In the genomic region with DNA sequence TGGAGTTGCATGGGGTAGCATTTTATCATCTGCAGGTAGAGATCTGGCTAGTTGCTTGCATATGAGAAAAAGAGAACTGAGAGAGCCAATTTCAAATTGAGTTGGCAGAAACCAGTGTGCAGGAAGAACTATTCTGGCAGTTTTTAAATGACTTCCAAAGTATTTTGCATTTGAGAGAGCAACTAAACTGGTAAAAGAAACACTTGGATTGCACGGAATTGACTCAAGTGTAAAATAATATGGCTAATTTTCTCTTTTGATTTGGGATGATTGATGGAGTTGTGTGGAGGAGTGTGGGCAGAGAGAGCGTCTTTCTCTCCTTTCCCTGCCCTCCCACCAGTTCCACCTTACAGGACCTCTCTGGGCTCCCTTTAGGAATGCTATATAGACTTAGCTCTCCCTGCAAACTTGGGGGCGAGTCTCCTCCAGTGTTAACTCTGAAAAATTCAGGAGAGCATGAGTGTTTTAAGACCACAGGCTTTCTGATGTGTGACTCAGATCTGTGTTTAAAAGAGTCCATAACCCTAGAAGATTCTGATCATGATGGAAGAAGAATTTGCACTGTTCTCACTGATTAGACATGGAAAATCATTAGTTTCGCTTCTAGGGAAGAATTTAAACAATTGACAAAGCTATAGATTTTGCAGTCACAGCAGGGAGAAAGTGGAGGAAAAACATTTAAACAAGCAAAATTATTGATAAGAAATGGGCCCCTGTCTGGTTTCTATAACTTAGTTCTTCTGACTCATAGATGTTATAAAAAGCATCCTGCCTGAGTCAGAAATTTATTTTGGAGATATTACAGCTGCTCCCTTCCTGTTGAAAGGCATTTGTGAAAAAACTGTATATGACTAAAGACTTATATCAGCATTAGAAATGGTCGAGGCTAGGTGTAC, we compare ENCODE assay signal across 8 cellular contexts. TPM values are rescaled to one million over a fixed set of nuclear protein-coding genes. Genes with fewer than 3 reads are reported as not detected.
A peak's percentile ranks its signal among the peaks of the same experiment; 100 is the strongest.
DNase-seq lines count a peak whose midpoint lies in the region; ATAC-seq and TF ChIP-seq lines count a peak whose summit lies in the region.

No MANE protein-coding gene starts in this region.

- intact Hi-C loops in left lung (cut with DNase I), result no loop called here

- H3K4me1 ChIP-seq in left lung (no peaks in the 10 kb centered on the region), SJCRH30 (no peaks in the 10 kb centered on the region)

- DNase-seq in activated CD8-positive, alpha-beta memory T cell treated with anti-CD3 and anti-CD28 coated beads, Interleukin-2, amount 10 ng/mL, durations not matched to agents 7 days and 5 days, result no peak
- no peak for DNase-seq in activated CD8-positive, alpha-beta memory T cell treated with anti-CD3 and anti-CD28 coated beads, Interleukin-2, amount 50 U/mL, for 4 hours
- no peak for DNase-seq in T-helper 2 cell treated with Interferon-gamma antibody and Interleukin-4, amounts not matched to agents 5 μg/mL and 100 μg/mL, for 36 hours (ENCODE audit: low spot score)
- DNase-seq in left lung (no peak), NCI-H1436 (lab: John Stamatoyannopoulos, UW) (no peak), SJCRH30 (no peak), NCI-H1694 (lab: John Stamatoyannopoulos, UW) (no peak)

- H3K36me3 ChIP-seq in left lung (no peaks in the 10 kb centered on the region), SJCRH30 (no peaks in the 10 kb centered on the region)

- peaks cover 5% of the 10 kb centered on the region for H3K36me3 Mint-ChIP-seq in activated CD8-positive, alpha-beta memory T cell treated with anti-CD3 and anti-CD28 coated beads, Interleukin-2, amount 10 ng/mL, durations not matched to agents 7 days and 5 days
- H3K36me3 Mint-ChIP-seq in T-helper 2 cell treated with Interferon-gamma antibody and Interleukin-4, amounts not matched to agents 5 μg/mL and 100 μg/mL, for 36 hours (ENCODE audit: low read depth), result peaks cover 4% of the 10 kb centered on the region

- peaks cover 16% of the 10 kb centered on the region for H3K4me1 Mint-ChIP-seq in activated CD8-positive, alpha-beta memory T cell treated with anti-CD3 and anti-CD28 coated beads, Interleukin-2, amount 10 ng/mL, durations not matched to agents 7 days and 5 days
- peaks cover 20% of the 10 kb centered on the region for H3K4me1 Mint-ChIP-seq in T-helper 2 cell treated with Interferon-gamma antibody and Interleukin-4, amounts not matched to agents 5 μg/mL and 100 μg/mL, for 36 hours (ENCODE audit: low read depth)

- H3K27ac ChIP-seq in left lung, result no peak overlapping the region
- no peak overlapping the region for H3K27ac ChIP-seq in SJCRH30

- H3K27me3 ChIP-seq in left lung, result no peaks in the 10 kb centered on the region
- H3K27me3 ChIP-seq in SJCRH30, result no peaks in the 10 kb centered on the region

- no peak for TF ChIP-seq CTCF in left lung (IDR thresholded peaks at IDR 0.05)

- H3K27ac Mint-ChIP-seq in activated CD8-positive, alpha-beta memory T cell treated with anti-CD3 and anti-CD28 coated beads, Interleukin-2, amount 10 ng/mL, durations not matched to agents 7 days and 5 days, result peak overlapping the region; percentile 41
- peak overlapping the region; percentile 74 for H3K27ac Mint-ChIP-seq in T-helper 2 cell treated with Interferon-gamma antibody and Interleukin-4, amounts not matched to agents 5 μg/mL and 100 μg/mL, for 36 hours

- H3K9me3 ChIP-seq in left lung (peaks cover 0 to 7% of the 10 kb centered on the region in 2 donors), SJCRH30 (replicated peaks) (no peaks in the 10 kb centered on the region; the same call in 1 of the 2 replicates)

- no peaks in the 10 kb centered on the region for H3K27me3 Mint-ChIP-seq in activated CD8-positive, alpha-beta memory T cell treated with anti-CD3 and anti-CD28 coated beads, Interleukin-2, amount 10 ng/mL, durations not matched to agents 7 days and 5 days
- no peaks in the 10 kb centered on the region for H3K27me3 Mint-ChIP-seq in T-helper 2 cell treated with Interferon-gamma antibody and Interleukin-4, amounts not matched to agents 5 μg/mL and 100 μg/mL, for 36 hours (ENCODE audit: low read depth)

- peak; percentile 42 for ATAC-seq in activated CD8-positive, alpha-beta memory T cell treated with anti-CD3 and anti-CD28 coated beads, Interleukin-2, amount 10 ng/mL, durations not matched to agents 7 days and 5 days
- ATAC-seq in HG02943 (IDR thresholded peaks at IDR 0.05; ENCODE audit: low read depth, unreplicated experiment) (peak; percentile 67), left lung (peak; percentile 27)

- H3K4me3 Mint-ChIP-seq in activated CD8-positive, alpha-beta memory T cell treated with anti-CD3 and anti-CD28 coated beads, Interleukin-2, amount 10 ng/mL, durations not matched to agents 7 days and 5 days, result no peak overlapping the region
- H3K4me3 Mint-ChIP-seq in T-helper 2 cell treated with Interferon-gamma antibody and Interleukin-4, amounts not matched to agents 5 μg/mL and 100 μg/mL, for 36 hours, result peak overlapping the region; percentile 10

- H3K4me3 ChIP-seq in left lung (no peak overlapping the region), SJCRH30 (no peak overlapping the region)

- CTCF ChIA-PET in activated CD8-positive, alpha-beta memory T cell treated with anti-CD3 and anti-CD28 coated beads, Interleukin-2, amount 10 ng/mL, durations not matched to agents 7 days and 5 days (lab: Charles Lee), result interaction anchor here (1.0 kb wide), 1 partner anchor 21 kb away, joined by 3 read pairs; no protein-coding TSS in a partner anchor

- H3K9me3 Mint-ChIP-seq in activated CD8-positive, alpha-beta memory T cell treated with anti-CD3 and anti-CD28 coated beads, Interleukin-2, amount 10 ng/mL, durations not matched to agents 7 days and 5 days (ENCODE audit: low read depth), result peaks cover 1% of the 10 kb centered on the region
- H3K9me3 Mint-ChIP-seq in T-helper 2 cell treated with Interferon-gamma antibody and Interleukin-4, amounts not matched to agents 5 μg/mL and 100 μg/mL, for 36 hours, result peaks cover 22% of the 10 kb centered on the region

RNA-seq across cellular contexts. Expression of a gene that starts 24.9 kb away (rescaled TPM):
- 10 to 100 TPM; 13.6 to 18.7 TPM for total RNA-seq in activated CD8-positive, alpha-beta memory T cell treated with anti-CD3 and anti-CD28 coated beads, Interleukin-2, amount 10 ng/mL, durations not matched to agents 7 days and 5 days
- 10 to 100 TPM; 22.1 to 25.7 TPM for total RNA-seq in left lung
- total RNA-seq in SJCRH30 (2014; rRNA removed; shearing (Covaris generic)), result 4.6 and 5.3 TPM in 2 replicates
